In the genomic region with DNA sequence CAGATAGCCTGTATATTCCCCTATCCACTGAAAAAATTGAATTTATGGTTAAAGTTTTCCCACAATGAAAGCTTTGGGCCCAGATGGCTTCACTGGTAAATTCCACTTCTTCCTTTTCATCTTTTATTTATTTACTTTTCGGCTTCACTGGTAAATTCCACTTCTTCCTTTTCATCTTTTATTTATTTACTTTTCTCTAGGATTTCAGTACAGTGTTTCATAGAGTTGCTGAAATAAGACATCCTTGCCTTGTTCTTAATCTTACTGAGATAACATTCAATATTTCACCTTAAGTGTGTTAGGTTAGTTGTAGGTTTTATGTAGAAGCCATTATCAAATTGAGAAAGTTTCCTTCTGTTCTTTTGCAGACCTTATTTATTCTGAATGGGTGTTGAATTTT, we compare ENCODE assay signal across 18 cellular contexts. TPM values are rescaled to one million over a fixed set of nuclear protein-coding genes. Genes with fewer than 3 reads are reported as not detected.
"Had no signal": no experiment of that assay in that cellular context is flagged by ENCODE, and none has a peak within 500 bp of the region (broad histone marks: within the 10 kb centered on the region; RNA-seq: fewer than 3 reads in every experiment).

No MANE protein-coding gene starts in this region.

- H3K27ac Mint-ChIP-seq: activated naive CD4-positive, alpha-beta T cell treated with anti-CD3 and anti-CD28 coated beads, Interleukin-2, amount 50 U/mL, for 72 hours had no signal

- DNase-seq: activated CD4-positive, alpha-beta T cell treated with anti-CD3 and anti-CD28 coated beads, Interleukin-2, amount 50 U/mL, for 4 hours; activated CD4-positive, CD25-positive, alpha-beta regulatory T cell treated with anti-CD3 and anti-CD28 coated beads, Interleukin-2, amount 50 U/mL, for 72 hours; activated T-cell treated with anti-CD3 and anti-CD28 coated beads for 4 hours; amygdala; dermis blood vessel endothelial cell; erythroblast; mesendoderm; right cardiac atrium; stimulated activated CD4-positive, alpha-beta T cell treated with anti-CD3 and anti-CD28 coated beads, Interleukin-4, amount 100 ng/mL, for 4 hours; stimulated activated CD8-positive, alpha-beta memory T cell treated with anti-CD3 and anti-CD28 coated beads, Interleukin-4, amount 100 ng/mL, for 48 hours; stimulated activated naive CD4-positive, alpha-beta T cell treated with Interleukin-2 at 50 U/mL for 16 hours; substantia nigra; T-helper 9 cell; trophoblast cell had no signal

- H3K4me1 ChIP-seq: breast epithelium, prostate gland had no signal

- H3K27ac ChIP-seq: breast epithelium, prostate gland had no signal

- H3K36me3 ChIP-seq: breast epithelium, prostate gland had no signal

- H3K9me3 ChIP-seq: prostate gland had no signal

- H3K27me3 ChIP-seq: breast epithelium had no signal

- ATAC-seq: activated naive CD4-positive, alpha-beta T cell treated with anti-CD3 and anti-CD28 coated beads, Interleukin-2, amount 50 U/mL, for 72 hours; right cardiac atrium had no signal

- H3K4me2 ChIP-seq: smooth muscle cell had no signal

- H3K4me3 ChIP-seq: breast epithelium, prostate gland, smooth muscle cell had no signal

RNA-seq across cellular contexts. Expression of gene KLRG1, which starts 18.9 kb away (rescaled TPM):
- polyA plus RNA-seq: smooth muscle cell had no signal
